9 cellular contexts compared by ENCODE assay signal in genomic region chr11:65903068-65903481, GRCh38. TPM values are rescaled to one million over a fixed set of nuclear protein-coding genes. Genes with fewer than 3 reads are reported as not detected.
DNase-seq lines count a peak whose midpoint lies in the region; FAIRE-seq and TF ChIP-seq lines count a peak whose summit lies in the region.
"Had no signal": no experiment of that assay in that cellular context is flagged by ENCODE, and none has a peak within 500 bp of the region (broad histone marks: within the 10 kb centered on the region; RNA-seq: fewer than 3 reads in every experiment).

No MANE protein-coding gene starts in this region.

- no peaks in the 10 kb centered on the region for H3K9me3 ChIP-seq in CD8-positive, alpha-beta memory T cell (ENCODE audit: low read length)
- H3K9me3 ChIP-seq in adipocyte (ENCODE audit: control insufficient read depth, low read length) (no peaks in the 10 kb centered on the region), keratinocyte (ENCODE audit: control insufficient read depth, low read depth, low read length) (no peaks in the 10 kb centered on the region), MM.1S (replicated peaks; ENCODE audit: insufficient read depth, low read length) (no peaks in the 10 kb centered on the region)

- peaks cover 6 to 13% (median 6%) of the 10 kb centered on the region in 3 donors for H3K4me1 Mint-ChIP-seq in CD8-positive, alpha-beta memory T cell

- H3K4me2 ChIP-seq in keratinocyte (ENCODE audit: control insufficient read depth, extremely low read depth, insufficient read depth, low read depth, low read length), result peak overlapping the region; percentile 52
- H3K4me2 ChIP-seq in MM.1S (ENCODE audit: low read depth, low read length), result no peak overlapping the region

- H3K4me3 ChIP-seq in CD8-positive, alpha-beta memory T cell (ENCODE audit: low read length), result no peak overlapping the region
- H3K4me3 ChIP-seq in adipocyte (ENCODE audit: low read length) (no peak overlapping the region), keratinocyte (ENCODE audit: control insufficient read depth in 2 of 3, extremely low read depth in 1 of 3, insufficient read depth in 2 of 3, low read depth in 1 of 3, low read length in 3 of 3) (no peak overlapping the region), MM.1S (ENCODE audit: low read length) (no peak overlapping the region)

- H2AFZ ChIP-seq in keratinocyte (ENCODE audit: control insufficient read depth, low read length) (peak overlapping the region; percentile 36), MM.1S (ENCODE audit: low read length) (no peak overlapping the region)

- no peak for DNase-seq in CD8-positive, alpha-beta memory T cell
- DNase-seq in KBM-7 (peak; percentile 32), adipocyte (ENCODE audit: low read depth) (peak; percentile 80), keratinocyte (ENCODE audit: low read depth, low spot score) (no peak), dermis blood vessel endothelial cell (no peak), MM.1S (no peak), NCI-H1436 treated with DMSO at 0.1 percent for 48 hours (lab: John Stamatoyannopoulos, UW) (no peak), GM19238 (ENCODE audit: insufficient read length, low spot score) (no peak)

- H3K9me2 ChIP-seq in MM.1S (replicated peaks; ENCODE audit: insufficient read depth, low read length), result no peaks in the 10 kb centered on the region

- H3K79me2 ChIP-seq in keratinocyte (ENCODE audit: control insufficient read depth, insufficient read depth, low read length) (peaks cover 28% of the 10 kb centered on the region), MM.1S (ENCODE audit: low read length) (no peaks in the 10 kb centered on the region)

- H3K9ac ChIP-seq in adipocyte (ENCODE audit: low read length) (peak overlapping the region; percentile 61), keratinocyte (ENCODE audit: control insufficient read depth, extremely low read depth, insufficient read depth, low read length) (peak overlapping the region; percentile 64), MM.1S (ENCODE audit: low read length) (no peak overlapping the region)

- peaks cover 0 to 5% of the 10 kb centered on the region in 2 donors for H3K27me3 Mint-ChIP-seq in CD8-positive, alpha-beta memory T cell

- POLR2A ChIA-PET in CD8-positive, alpha-beta memory T cell (lab: Charles Lee), result no interaction called here

- H3K4me3 Mint-ChIP-seq in CD8-positive, alpha-beta memory T cell, result no peak overlapping the region

- H3K36me3 ChIP-seq in CD8-positive, alpha-beta memory T cell (ENCODE audit: insufficient read depth, low read length), result no peaks in the 10 kb centered on the region
- H3K36me3 ChIP-seq in adipocyte (ENCODE audit: control insufficient read depth, insufficient read depth, low read length, severe bottlenecking) (no peaks in the 10 kb centered on the region), keratinocyte (ENCODE audit: control insufficient read depth in 2 of 2, extremely low read depth in 1 of 2, insufficient read depth in 2 of 2, low read length in 2 of 2) (peaks cover 1 to 9% of the 10 kb centered on the region in 2 experiments), MM.1S (replicated peaks; ENCODE audit: insufficient read depth, low read length) (no peaks in the 10 kb centered on the region)

- FAIRE-seq in keratinocyte (lab: Jason Lieb, UNC), result no peak

- H3K27ac ChIP-seq in CD8-positive, alpha-beta memory T cell (ENCODE audit: low read depth, low read length), result peak overlapping the region; percentile 25
- H3K27ac ChIP-seq in keratinocyte (ENCODE audit: control insufficient read depth, insufficient read depth, low read length), result peak overlapping the region; percentile 74
- no peak overlapping the region for H3K27ac ChIP-seq in MM.1S (ENCODE audit: low read length)

- H3K9me1 ChIP-seq in keratinocyte (ENCODE audit: control insufficient read depth, extremely low read depth, insufficient read depth, low read length), result no peaks in the 10 kb centered on the region

- no peaks in the 10 kb centered on the region for H3K36me3 Mint-ChIP-seq in CD8-positive, alpha-beta memory T cell

- peaks cover 9% of the 10 kb centered on the region; the same call in 1 of the 2 replicates for H3F3A ChIP-seq in MM.1S (ENCODE audit: insufficient read depth, low read length)

- dilution Hi-C loops in keratinocyte (cut with MboI; ENCODE audit: extremely low pct_ligation_motif_present, low sequenced_read_pairs), result no loop called here

- no peak for TF ChIP-seq CTCF in keratinocyte (optimal IDR thresholded peaks at IDR 0.05 in 1 of 3, IDR thresholded peaks at IDR 0.05 in 1 of 3, conservative IDR thresholded peaks at IDR 0.05 in 1 of 3; ENCODE audit: extremely low read depth in 1 of 3, insufficient read depth in 2 of 3, low read length in 3 of 3)
- no peak for TF ChIP-seq CTCF in MM.1S (IDR thresholded peaks at IDR 0.05; ENCODE audit: low read length)

- H3K27me3 ChIP-seq in CD8-positive, alpha-beta memory T cell (ENCODE audit: insufficient read depth, low read length, poor library complexity, severe bottlenecking), result peaks cover 6% of the 10 kb centered on the region
- H3K27me3 ChIP-seq in adipocyte (replicated peaks; ENCODE audit: control insufficient read depth, insufficient read depth, low read length), result no peaks in the 10 kb centered on the region
- no peaks in the 10 kb centered on the region for H3K27me3 ChIP-seq in keratinocyte (ENCODE audit: control insufficient read depth, extremely low read depth, insufficient read depth, low read length)
- peaks cover 11% of the 10 kb centered on the region; the same call in 1 of the 2 replicates for H3K27me3 ChIP-seq in MM.1S (replicated peaks; ENCODE audit: insufficient read depth, low read length)

- in situ Hi-C loops in KBM-7 (cut with MboI; ENCODE audit: low pct_unique_long_range_greater_than_20kb, low sequenced_read_pairs), result no loop called here

- H3K9me3 Mint-ChIP-seq in CD8-positive, alpha-beta memory T cell, result no peaks in the 10 kb centered on the region

- CTCF ChIA-PET in CD8-positive, alpha-beta memory T cell (lab: Charles Lee), result interaction anchor here (1.4 to 2.1 kb wide), 2 partner anchors 19 kb away, joined by 3 to 9 read pairs; no protein-coding TSS in a partner anchor

- H3K27ac Mint-ChIP-seq in CD8-positive, alpha-beta memory T cell, result peak overlapping the region in 2 of 8 donors; percentile 15 to 64

- no peaks in the 10 kb centered on the region for H4K20me1 ChIP-seq in keratinocyte (ENCODE audit: control insufficient read depth, extremely low read depth, insufficient read depth, low read length)
- no peaks in the 10 kb centered on the region for H4K20me1 ChIP-seq in MM.1S (ENCODE audit: insufficient read depth, low read length)

- peaks cover 24% of the 10 kb centered on the region for H3K4me1 ChIP-seq in CD8-positive, alpha-beta memory T cell (ENCODE audit: insufficient read depth, low read length)
- H3K4me1 ChIP-seq in adipocyte (ENCODE audit: control insufficient read depth, insufficient read depth, low read length) (peaks cover 36% of the 10 kb centered on the region), keratinocyte (ENCODE audit: control insufficient read depth, extremely low read depth, insufficient read depth, low read length) (peaks cover 44% of the 10 kb centered on the region), MM.1S (ENCODE audit: low read length) (peaks cover 27% of the 10 kb centered on the region)

RNA-seq across cellular contexts. Expression of gene FOSL1, which starts 2.9 kb away (rescaled TPM):
- 10 to 100 TPM; 26.4 to 26.9 TPM for total RNA-seq in CD8-positive, alpha-beta memory T cell
- polyA plus RNA-seq in CD8-positive, alpha-beta memory T cell, result 0.51 TPM
- 9.4 to 25.3 TPM (median 21.8 TPM) in 3 replicates for polyA plus RNA-seq in keratinocyte
- polyA plus RNA-seq in keratinocyte (2011; ENCODE audit: low read depth), result 38.5 TPM
- polyA plus RNA-seq in keratinocyte (2011; cell fraction: cytosol; rRNA removed), result 21.6 and 35.0 TPM in 2 replicates
- 43.0 and 46.2 TPM in 2 replicates for polyA plus RNA-seq in keratinocyte (2011; cell fraction: nucleus; rRNA removed)
- 60.1 and 130 TPM in 2 replicates for polyA plus RNA-seq in keratinocyte (2012; ENCODE audit: low replicate concordance)
- 15.0 to 229 TPM (median 21.9 TPM) in 3 replicates for polyA minus RNA-seq in keratinocyte
- polyA minus RNA-seq in keratinocyte (2011; cell fraction: cytosol; rRNA and poly(A)+ RNA removed), result 43.5 TPM
- polyA minus RNA-seq in keratinocyte (2011; cell fraction: nucleus; rRNA and poly(A)+ RNA removed), result 14.2 and 21.5 TPM in 2 replicates
- total RNA-seq in dermis blood vessel endothelial cell, result 3.6 and 4.9 TPM in 2 replicates
- total RNA-seq: temporal lobe had no signal

RNA-seq across cellular contexts. Expression of gene CCDC85B, which starts 12.6 kb away (rescaled TPM):
- 10 to 100 TPM; 81.3 to 86.7 TPM for total RNA-seq in CD8-positive, alpha-beta memory T cell
- 94.4 TPM for polyA plus RNA-seq in CD8-positive, alpha-beta memory T cell
- 4.1 to 6.8 TPM (median 6.0 TPM) in 3 replicates for polyA plus RNA-seq in keratinocyte
- 3.4 TPM for polyA plus RNA-seq in keratinocyte (2011; ENCODE audit: low read depth)
- polyA plus RNA-seq in keratinocyte (2011; cell fraction: cytosol; rRNA removed), result 2.0 and 12.5 TPM in 2 replicates
- 2.0 and 4.4 TPM in 2 replicates for polyA plus RNA-seq in keratinocyte (2011; cell fraction: nucleus; rRNA removed)
- polyA plus RNA-seq in keratinocyte (2012; ENCODE audit: low replicate concordance), result 18.1 and 48.7 TPM in 2 replicates
- polyA minus RNA-seq in keratinocyte, result 0.30 to 1.3 TPM in 2 of 3 replicates, not detected in the other
- polyA minus RNA-seq in keratinocyte (2011; cell fraction: cytosol; rRNA and poly(A)+ RNA removed), result 35.3 TPM
- 2.5 and 5.2 TPM in 2 replicates for polyA minus RNA-seq in keratinocyte (2011; cell fraction: nucleus; rRNA and poly(A)+ RNA removed)
- total RNA-seq in dermis blood vessel endothelial cell, result 69.3 and 163 TPM in 2 replicates

RNA-seq across cellular contexts. Expression of gene FIBP, which starts 14.8 kb away (rescaled TPM):
- total RNA-seq in CD8-positive, alpha-beta memory T cell, result 100 to 1,000 TPM; 121 to 123 TPM
- polyA plus RNA-seq in CD8-positive, alpha-beta memory T cell, result 78.6 TPM
- polyA plus RNA-seq in keratinocyte, result 83.0 to 104 TPM (median 95.1 TPM) in 3 replicates
- 22.0 TPM for polyA plus RNA-seq in keratinocyte (2011; ENCODE audit: low read depth)
- polyA plus RNA-seq in keratinocyte (2011; cell fraction: cytosol; rRNA removed), result 93.5 and 140 TPM in 2 replicates
- 46.6 and 47.5 TPM in 2 replicates for polyA plus RNA-seq in keratinocyte (2011; cell fraction: nucleus; rRNA removed)
- polyA plus RNA-seq in keratinocyte (2012; ENCODE audit: low replicate concordance), result 72.0 and 94.4 TPM in 2 replicates
- polyA minus RNA-seq in keratinocyte, result 85.8 to 127 TPM (median 106 TPM) in 3 replicates
- 169 TPM for polyA minus RNA-seq in keratinocyte (2011; cell fraction: cytosol; rRNA and poly(A)+ RNA removed)
- polyA minus RNA-seq in keratinocyte (2011; cell fraction: nucleus; rRNA and poly(A)+ RNA removed), result 40.3 and 41.0 TPM in 2 replicates
- 161 and 189 TPM in 2 replicates for total RNA-seq in dermis blood vessel endothelial cell

RNA-seq across cellular contexts. Expression of gene C11orf68, which starts 15.8 kb away (rescaled TPM):
- 10 to 100 TPM; 18.7 to 21.4 TPM for total RNA-seq in CD8-positive, alpha-beta memory T cell
- 70.3 TPM for polyA plus RNA-seq in CD8-positive, alpha-beta memory T cell
- polyA plus RNA-seq in keratinocyte, result 18.4 to 30.9 TPM (median 25.0 TPM) in 3 replicates
- polyA plus RNA-seq in keratinocyte (2011; ENCODE audit: low read depth), result 1.4 TPM
- 28.7 and 36.0 TPM in 2 replicates for polyA plus RNA-seq in keratinocyte (2011; cell fraction: cytosol; rRNA removed)
- 33.6 and 47.2 TPM in 2 replicates for polyA plus RNA-seq in keratinocyte (2011; cell fraction: nucleus; rRNA removed)
- polyA plus RNA-seq in keratinocyte (2012; ENCODE audit: low replicate concordance), result 26.6 and 37.1 TPM in 2 replicates
- 18.3 to 56.3 TPM (median 27.3 TPM) in 3 replicates for polyA minus RNA-seq in keratinocyte
- 47.8 TPM for polyA minus RNA-seq in keratinocyte (2011; cell fraction: cytosol; rRNA and poly(A)+ RNA removed)
- 15.0 and 15.4 TPM in 2 replicates for polyA minus RNA-seq in keratinocyte (2011; cell fraction: nucleus; rRNA and poly(A)+ RNA removed)
- total RNA-seq in dermis blood vessel endothelial cell, result 17.0 and 20.0 TPM in 2 replicates

RNA-seq across cellular contexts. Expression of gene DRAP1, which starts 16.2 kb away (rescaled TPM):
- total RNA-seq in CD8-positive, alpha-beta memory T cell, result 100 to 1,000 TPM in 1 of 2 experiments, 10 to 100 TPM in 1; 94.6 to 103 TPM
- 115 TPM for polyA plus RNA-seq in CD8-positive, alpha-beta memory T cell
- polyA plus RNA-seq in keratinocyte, result 135 to 175 TPM (median 138 TPM) in 3 replicates
- polyA plus RNA-seq in keratinocyte (2011; ENCODE audit: low read depth), result 117 TPM
- polyA plus RNA-seq in keratinocyte (2011; cell fraction: cytosol; rRNA removed), result 70.3 and 209 TPM in 2 replicates
- polyA plus RNA-seq in keratinocyte (2011; cell fraction: nucleus; rRNA removed), result 81.8 and 104 TPM in 2 replicates
- 279 and 338 TPM in 2 replicates for polyA plus RNA-seq in keratinocyte (2012; ENCODE audit: low replicate concordance)
- polyA minus RNA-seq in keratinocyte, result 23.8 to 86.3 TPM (median 25.4 TPM) in 3 replicates
- 89.4 TPM for polyA minus RNA-seq in keratinocyte (2011; cell fraction: cytosol; rRNA and poly(A)+ RNA removed)
- polyA minus RNA-seq in keratinocyte (2011; cell fraction: nucleus; rRNA and poly(A)+ RNA removed), result 15.5 and 15.6 TPM in 2 replicates
- 64.9 and 93.9 TPM in 2 replicates for total RNA-seq in dermis blood vessel endothelial cell

Comparison
In these comparisons a context has a peak if more than half of its experiments do, and no peak if none do; other contexts are left out.
1. DNase-seq: peak in KBM-7 (single experiment) and adipocyte (single experiment); none in CD8-positive, alpha-beta memory T cell (0 of 5), keratinocyte (single experiment), dermis blood vessel endothelial cell (single experiment), MM.1S (single experiment), NCI-H1436 treated with DMSO at 0.1 percent for 48 hours (single experiment) and GM19238 (single experiment).